Comparison of ENCODE assay signal across 32 cellular contexts in the genomic region with DNA sequence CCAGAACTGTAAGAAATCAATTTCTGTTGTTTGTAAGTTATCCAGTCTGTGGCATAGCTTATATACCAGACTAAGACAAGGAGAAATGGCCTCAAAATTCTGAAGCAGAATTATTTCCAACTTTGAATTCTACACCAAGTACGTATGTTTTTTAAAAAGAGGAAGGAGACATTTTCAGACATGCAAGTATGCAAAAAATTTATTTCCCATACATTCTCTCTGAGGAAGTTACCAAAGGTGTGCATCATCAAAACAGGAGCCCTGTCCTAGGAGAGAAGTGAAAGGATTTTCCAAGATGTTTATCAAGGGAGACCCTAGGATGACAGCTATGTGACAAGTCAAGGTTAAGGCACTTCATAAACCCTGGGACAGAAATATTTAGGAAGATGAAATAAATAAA.
"Had no signal": no experiment of that assay in that cellular context is flagged by ENCODE, and none has a peak within 500 bp of the region (broad histone marks: within the 10 kb centered on the region; RNA-seq: fewer than 3 reads in every experiment).

No MANE protein-coding gene starts in this region.

- H3K27me3 Mint-ChIP-seq: activated naive CD8-positive, alpha-beta T cell had no signal

- H3K4me3 ChIP-seq: cardiac muscle cell, SJSA1 had no signal

- H3K4me1 ChIP-seq: SJSA1 had no signal

- DNase-seq: activated CD4-positive, alpha-beta T cell treated with anti-CD3 and anti-CD28 coated beads for 1 hour; activated CD4-positive, alpha-beta T cell treated with anti-CD3 and anti-CD28 coated beads, Interleukin-2, amount 10 ng/mL, durations not matched to agents 24 days and 14 days; activated CD4-positive, alpha-beta T cell treated with anti-CD3 and anti-CD28 coated beads, Interleukin-2, amount 50 U/mL, for 48 hours; activated CD8-positive, alpha-beta memory T cell treated with anti-CD3 and anti-CD28 coated beads for 24 hours; activated gamma-delta T cell; activated naive CD4-positive, alpha-beta T cell treated with anti-CD3 and anti-CD28 coated beads for 36 hours; activated T-cell treated with anti-CD3 and anti-CD28 coated beads, Interleukin-2, amount 50 U/mL, for 48 hours; amygdala; brain microvascular endothelial cell; Kasumi-1; KBM-7; NCI-H1092; NCI-H1417; NCI-H1930; NCI-H2107; NCI-H2171 treated with DMSO at 0.1 percent for 48 hours; NCI-H345; NCI-H510A; NCI-H69; NK-92 treated with Interleukin-12 subunit alpha and Interleukin-12 subunit beta, amount 100 ng/mL, for 24 hours; OCI-M1; SHP77; T-helper 17 cell; T-helper 9 cell had no signal

- H3K9me3 ChIP-seq: SJSA1 had no signal

- H3K36me3 ChIP-seq: brain microvascular endothelial cell, cardiac muscle cell, SJSA1 had no signal

- H3K36me3 Mint-ChIP-seq: activated naive CD8-positive, alpha-beta T cell; WTC11 had no signal

- H3K27ac Mint-ChIP-seq: activated CD4-positive, alpha-beta T cell treated with anti-CD3 and anti-CD28 coated beads, Interleukin-2, amount 10 ng/mL, durations not matched to agents 24 days and 14 days; activated naive CD4-positive, alpha-beta T cell treated with anti-CD3 and anti-CD28 coated beads for 36 hours; activated naive CD8-positive, alpha-beta T cell; activated T-helper 17 cell treated with anti-CD3 and anti-CD28 coated beads, Interleukin-2, amount 50 U/mL, for 72 hours; T-helper 17 cell; WTC11 had no signal

- H3K4me1 Mint-ChIP-seq: activated CD4-positive, alpha-beta T cell treated with anti-CD3 and anti-CD28 coated beads, Interleukin-2, amount 10 ng/mL, durations not matched to agents 24 days and 14 days; activated T-helper 17 cell treated with anti-CD3 and anti-CD28 coated beads, Interleukin-2, amount 50 U/mL, for 72 hours; WTC11 had no signal

- H3K9me3 Mint-ChIP-seq: activated CD4-positive, alpha-beta T cell treated with anti-CD3 and anti-CD28 coated beads, Interleukin-2, amount 10 ng/mL, durations not matched to agents 24 days and 14 days; activated naive CD4-positive, alpha-beta T cell treated with anti-CD3 and anti-CD28 coated beads for 36 hours; activated T-helper 17 cell treated with anti-CD3 and anti-CD28 coated beads, Interleukin-2, amount 50 U/mL, for 72 hours; WTC11 had no signal

- ATAC-seq: activated T-helper 17 cell treated with anti-CD3 and anti-CD28 coated beads, Interleukin-2, amount 50 U/mL, for 72 hours; Panc1; SK-N-SH treated with all-trans-retinoic acid at 6 μM for 48 hours; T-helper 17 cell; WTC11 had no signal

- H3K27ac ChIP-seq: brain microvascular endothelial cell, cardiac muscle cell, RWPE1, SJSA1 had no signal

- H3K4me3 Mint-ChIP-seq: activated CD4-positive, alpha-beta T cell treated with anti-CD3 and anti-CD28 coated beads, Interleukin-2, amount 10 ng/mL, durations not matched to agents 24 days and 14 days; activated naive CD4-positive, alpha-beta T cell treated with anti-CD3 and anti-CD28 coated beads for 36 hours; activated naive CD8-positive, alpha-beta T cell; activated T-helper 17 cell treated with anti-CD3 and anti-CD28 coated beads, Interleukin-2, amount 50 U/mL, for 72 hours; T-helper 17 cell; WTC11 had no signal
